In genomic region chr5:179264641-179265528, GRCh38 we compare ENCODE assay signal across 1 cellular context.
TF ChIP-seq lines count a peak whose summit lies in the region.

No MANE protein-coding gene starts in this region.

TF ChIP-seq in GM23338, 12 proteins besides CTCF, POLR2A, EP300 and RAD21 (continued from another document):
- no peak for TF ChIP-seq ZNF462 (CRISPR knock-in tag; IDR thresholded peaks at IDR 0.05)
- TF ChIP-seq CREB1 (CRISPR knock-in tag; IDR thresholded peaks at IDR 0.05; ENCODE audit: low read depth) = no peak
- no peak for TF ChIP-seq JUNB (IDR thresholded peaks at IDR 0.05; ENCODE audit: unreplicated experiment)
- TF ChIP-seq, protein P1, sequence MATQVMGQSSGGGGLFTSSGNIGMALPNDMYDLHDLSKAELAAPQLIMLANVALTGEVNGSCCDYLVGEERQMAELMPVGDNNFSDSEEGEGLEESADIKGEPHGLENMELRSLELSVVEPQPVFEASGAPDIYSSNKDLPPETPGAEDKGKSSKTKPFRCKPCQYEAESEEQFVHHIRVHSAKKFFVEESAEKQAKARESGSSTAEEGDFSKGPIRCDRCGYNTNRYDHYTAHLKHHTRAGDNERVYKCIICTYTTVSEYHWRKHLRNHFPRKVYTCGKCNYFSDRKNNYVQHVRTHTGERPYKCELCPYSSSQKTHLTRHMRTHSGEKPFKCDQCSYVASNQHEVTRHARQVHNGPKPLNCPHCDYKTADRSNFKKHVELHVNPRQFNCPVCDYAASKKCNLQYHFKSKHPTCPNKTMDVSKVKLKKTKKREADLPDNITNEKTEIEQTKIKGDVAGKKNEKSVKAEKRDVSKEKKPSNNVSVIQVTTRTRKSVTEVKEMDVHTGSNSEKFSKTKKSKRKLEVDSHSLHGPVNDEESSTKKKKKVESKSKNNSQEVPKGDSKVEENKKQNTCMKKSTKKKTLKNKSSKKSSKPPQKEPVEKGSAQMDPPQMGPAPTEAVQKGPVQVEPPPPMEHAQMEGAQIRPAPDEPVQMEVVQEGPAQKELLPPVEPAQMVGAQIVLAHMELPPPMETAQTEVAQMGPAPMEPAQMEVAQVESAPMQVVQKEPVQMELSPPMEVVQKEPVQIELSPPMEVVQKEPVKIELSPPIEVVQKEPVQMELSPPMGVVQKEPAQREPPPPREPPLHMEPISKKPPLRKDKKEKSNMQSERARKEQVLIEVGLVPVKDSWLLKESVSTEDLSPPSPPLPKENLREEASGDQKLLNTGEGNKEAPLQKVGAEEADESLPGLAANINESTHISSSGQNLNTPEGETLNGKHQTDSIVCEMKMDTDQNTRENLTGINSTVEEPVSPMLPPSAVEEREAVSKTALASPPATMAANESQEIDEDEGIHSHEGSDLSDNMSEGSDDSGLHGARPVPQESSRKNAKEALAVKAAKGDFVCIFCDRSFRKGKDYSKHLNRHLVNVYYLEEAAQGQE (IDR thresholded peaks at IDR 0.05; ENCODE audit: unreplicated experiment) = no peak
- TF ChIP-seq EZH2 (IDR thresholded peaks at IDR 0.05; ENCODE audit: low read depth, unreplicated experiment) = no peak
- TF ChIP-seq ZNF331 (CRISPR knock-in tag; IDR thresholded peaks at IDR 0.05; ENCODE audit: low read depth) = no peak
